In the genomic region with DNA sequence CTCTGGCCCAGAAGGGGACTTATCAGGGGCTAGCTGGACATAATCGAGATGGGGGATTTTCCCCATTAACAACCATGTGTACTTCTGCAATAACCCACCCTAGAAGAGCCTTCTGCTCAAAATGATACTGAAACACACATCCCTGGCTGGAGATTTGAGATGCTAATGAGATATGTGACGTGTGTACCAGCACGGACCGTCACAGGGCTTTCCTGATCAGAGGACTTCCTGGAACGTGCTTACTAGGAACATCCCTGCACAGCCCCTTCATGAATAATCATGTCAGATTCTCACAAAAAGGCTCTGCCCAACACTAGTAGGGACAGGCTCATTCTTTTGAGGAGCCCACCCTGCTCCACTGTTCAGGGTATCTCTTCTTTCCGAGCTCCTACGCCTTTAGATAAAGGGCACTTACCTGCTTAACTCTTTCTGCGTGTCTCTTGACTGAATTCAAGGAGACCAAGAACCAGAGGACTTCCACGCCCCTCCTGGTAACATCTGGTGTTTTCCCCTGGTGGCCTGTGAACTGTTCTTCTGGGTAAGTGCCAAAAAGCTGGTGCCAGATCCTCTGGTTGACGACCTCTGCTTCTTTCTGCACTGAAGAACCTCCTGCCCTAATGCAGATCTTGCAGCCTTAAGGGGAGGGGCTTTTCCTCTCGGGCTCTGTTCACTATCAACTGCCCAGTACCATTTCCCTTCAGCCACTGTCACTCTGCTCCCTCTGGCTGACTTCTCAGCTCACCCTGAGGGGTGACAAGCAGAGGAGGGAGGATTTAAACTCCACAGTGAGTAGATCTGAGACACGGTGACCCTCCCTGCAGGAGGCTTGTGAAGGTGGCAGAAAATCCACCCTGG, we compare ENCODE assay signal across 23 cellular contexts. TPM values are rescaled to one million over a fixed set of nuclear protein-coding genes. Genes with fewer than 3 reads are reported as not detected.
DNase-seq lines count a peak whose midpoint lies in the region; ATAC-seq and TF ChIP-seq lines count a peak whose summit lies in the region.
"Had no signal": no experiment of that assay in that cellular context is flagged by ENCODE, and none has a peak within 500 bp of the region (broad histone marks: within the 10 kb centered on the region; RNA-seq: fewer than 3 reads in every experiment).

No MANE protein-coding gene starts in this region.

- no peaks in the 10 kb centered on the region for H3K4me1 ChIP-seq in psoas muscle
- H3K4me1 ChIP-seq: parathyroid adenoma had no signal

- H3K4me1 Mint-ChIP-seq in activated CD8-positive, alpha-beta T cell treated with anti-CD3 and anti-CD28 coated beads for 36 hours (ENCODE audit: low read depth): no peaks in the 10 kb centered on the region
- H3K4me1 Mint-ChIP-seq in activated CD8-positive, alpha-beta T cell treated with anti-CD3 and anti-CD28 coated beads, Interleukin-2, amount 10 ng/mL, durations not matched to agents 7 days and 5 days (ENCODE audit: low read depth): no peaks in the 10 kb centered on the region
- H3K4me1 Mint-ChIP-seq in IgD-negative memory B cell: peaks cover 0 to 4% (median 0%) of the 10 kb centered on the region in 3 donors
- H3K4me1 Mint-ChIP-seq: activated CD4-positive, alpha-beta T cell treated with anti-CD3 and anti-CD28 coated beads, Interleukin-2, amount 10 ng/mL, durations not matched to agents 7 days and 5 days; neural crest cell had no signal

- peak overlapping the region; percentile 9 for H3K4me3 ChIP-seq in psoas muscle
- H3K4me3 ChIP-seq: dorsolateral prefrontal cortex, GM23248, lung had no signal

- no peak overlapping the region for H3K27ac Mint-ChIP-seq in activated CD8-positive, alpha-beta T cell treated with anti-CD3 and anti-CD28 coated beads for 36 hours
- no peak overlapping the region for H3K27ac Mint-ChIP-seq in activated CD8-positive, alpha-beta T cell treated with anti-CD3 and anti-CD28 coated beads, Interleukin-2, amount 10 ng/mL, durations not matched to agents 7 days and 5 days
- H3K27ac Mint-ChIP-seq in IgD-negative memory B cell: peak overlapping the region in 1 of 3 donors; percentile 16
- H3K27ac Mint-ChIP-seq: activated CD4-positive, alpha-beta T cell treated with anti-CD3 and anti-CD28 coated beads, Interleukin-2, amount 10 ng/mL, durations not matched to agents 7 days and 5 days; stimulated activated naive CD8-positive, alpha-beta T cell treated with anti-CD3 and anti-CD28 coated beads, Interleukin-15, Interleukin-2, amounts not matched to agents 100 ng/mL and 50 ng/mL, for 24 hours; T-helper 2 cell treated with Interferon-gamma antibody and Interleukin-4, amounts not matched to agents 5 μg/mL and 100 μg/mL, for 36 hours had no signal

- no peaks in the 10 kb centered on the region for H3K9me3 ChIP-seq in psoas muscle

- H3K36me3 ChIP-seq in psoas muscle (ENCODE audit: insufficient read depth in 1 of 2, low read depth in 1 of 2): no peaks in the 10 kb centered on the region

- POLR2A ChIA-PET in activated CD8-positive, alpha-beta T cell treated with anti-CD3 and anti-CD28 coated beads for 36 hours (lab: Charles Lee): no interaction called here
- POLR2A ChIA-PET in activated CD8-positive, alpha-beta T cell treated with anti-CD3 and anti-CD28 coated beads, Interleukin-2, amount 10 ng/mL, durations not matched to agents 7 days and 5 days (lab: Charles Lee): no interaction called here

- 43 to 52% (median 50%) methylated on average over 12 of the region's 12 CpGs for WGBS in psoas muscle, 3 donors

- no peak overlapping the region for H3K27ac ChIP-seq in psoas muscle
- H3K27ac ChIP-seq: dorsolateral prefrontal cortex, GM23248, parathyroid adenoma, VCaP had no signal

- intact Hi-C loops in activated CD8-positive, alpha-beta T cell treated with anti-CD3 and anti-CD28 coated beads for 36 hours (cut with micrococcal nuclease): no loop called here
- intact Hi-C loops in psoas muscle (cut with DNase I): no loop called here

- peak; percentile 26 for DNase-seq in activated CD8-positive, alpha-beta T cell treated with anti-CD3 and anti-CD28 coated beads for 36 hours
- no peak for DNase-seq in activated CD8-positive, alpha-beta T cell treated with anti-CD3 and anti-CD28 coated beads, Interleukin-2, amount 10 ng/mL, durations not matched to agents 7 days and 5 days
- DNase-seq in NCI-H69 (lab: John Stamatoyannopoulos, UW) (peak; percentile 23), psoas muscle (no peak), NCI-H128 (lab: John Stamatoyannopoulos, UW; ENCODE audit: unreplicated experiment) (no peak)
- DNase-seq: activated CD4-positive, alpha-beta T cell treated with anti-CD3 and anti-CD28 coated beads, Interleukin-2, amount 10 ng/mL, durations not matched to agents 7 days and 5 days; dorsolateral prefrontal cortex; Kasumi-1; NCI-H1048; NCI-H2029 treated with DMSO at 0.1 percent for 48 hours; NCI-H510A had no signal

- no peaks in the 10 kb centered on the region for H3K27me3 Mint-ChIP-seq in activated CD8-positive, alpha-beta T cell treated with anti-CD3 and anti-CD28 coated beads for 36 hours
- no peaks in the 10 kb centered on the region for H3K27me3 Mint-ChIP-seq in activated CD8-positive, alpha-beta T cell treated with anti-CD3 and anti-CD28 coated beads, Interleukin-2, amount 10 ng/mL, durations not matched to agents 7 days and 5 days (ENCODE audit: low read depth)
- no peaks in the 10 kb centered on the region for H3K27me3 Mint-ChIP-seq in IgD-negative memory B cell
- H3K27me3 Mint-ChIP-seq: activated CD4-positive, alpha-beta T cell treated with anti-CD3 and anti-CD28 coated beads, Interleukin-2, amount 10 ng/mL, durations not matched to agents 7 days and 5 days had no signal

- no peak overlapping the region for H3K4me3 Mint-ChIP-seq in activated CD8-positive, alpha-beta T cell treated with anti-CD3 and anti-CD28 coated beads for 36 hours
- no peak overlapping the region for H3K4me3 Mint-ChIP-seq in activated CD8-positive, alpha-beta T cell treated with anti-CD3 and anti-CD28 coated beads, Interleukin-2, amount 10 ng/mL, durations not matched to agents 7 days and 5 days
- peak overlapping the region in 3 of 4 donors; percentile 12 to 76 (median 24) for H3K4me3 Mint-ChIP-seq in IgD-negative memory B cell
- H3K4me3 Mint-ChIP-seq: activated CD4-positive, alpha-beta T cell treated with anti-CD3 and anti-CD28 coated beads, Interleukin-2, amount 10 ng/mL, durations not matched to agents 7 days and 5 days; neural crest cell; stimulated activated naive CD8-positive, alpha-beta T cell treated with anti-CD3 and anti-CD28 coated beads, Interleukin-15, Interleukin-2, amounts not matched to agents 100 ng/mL and 50 ng/mL, for 24 hours; T-helper 2 cell treated with Interferon-gamma antibody and Interleukin-4, amounts not matched to agents 5 μg/mL and 100 μg/mL, for 36 hours had no signal

- H3K9me3 Mint-ChIP-seq in activated CD8-positive, alpha-beta T cell treated with anti-CD3 and anti-CD28 coated beads for 36 hours: no peaks in the 10 kb centered on the region
- H3K9me3 Mint-ChIP-seq in activated CD8-positive, alpha-beta T cell treated with anti-CD3 and anti-CD28 coated beads, Interleukin-2, amount 10 ng/mL, durations not matched to agents 7 days and 5 days (ENCODE audit: insufficient read depth): peaks cover 16% of the 10 kb centered on the region
- H3K9me3 Mint-ChIP-seq in IgD-negative memory B cell: peaks cover 8 to 10% (median 8%) of the 10 kb centered on the region in 3 donors
- H3K9me3 Mint-ChIP-seq: neural crest cell had no signal

- H3K36me3 Mint-ChIP-seq in activated CD8-positive, alpha-beta T cell treated with anti-CD3 and anti-CD28 coated beads for 36 hours (ENCODE audit: low read depth): no peaks in the 10 kb centered on the region
- no peaks in the 10 kb centered on the region for H3K36me3 Mint-ChIP-seq in activated CD8-positive, alpha-beta T cell treated with anti-CD3 and anti-CD28 coated beads, Interleukin-2, amount 10 ng/mL, durations not matched to agents 7 days and 5 days (ENCODE audit: low read depth)
- no peaks in the 10 kb centered on the region for H3K36me3 Mint-ChIP-seq in IgD-negative memory B cell

- CTCF ChIA-PET in activated CD8-positive, alpha-beta T cell treated with anti-CD3 and anti-CD28 coated beads for 36 hours (lab: Charles Lee): no interaction called here
- CTCF ChIA-PET in activated CD8-positive, alpha-beta T cell treated with anti-CD3 and anti-CD28 coated beads, Interleukin-2, amount 10 ng/mL, durations not matched to agents 7 days and 5 days (lab: Charles Lee): no interaction called here

- no peak for TF ChIP-seq CTCF in activated CD8-positive, alpha-beta T cell treated with anti-CD3 and anti-CD28 coated beads for 36 hours (IDR thresholded peaks at IDR 0.05)
- TF ChIP-seq CTCF in psoas muscle (IDR thresholded peaks at IDR 0.05): no peak

- H3K27me3 ChIP-seq in psoas muscle (ENCODE audit: insufficient read depth in 3 of 3, low read length in 2 of 3): peaks cover 0 to 2% (median 0%) of the 10 kb centered on the region in 3 donors

- peak; percentile 56 for ATAC-seq in activated CD8-positive, alpha-beta T cell treated with anti-CD3 and anti-CD28 coated beads for 36 hours
- ATAC-seq in activated CD8-positive, alpha-beta T cell treated with anti-CD3 and anti-CD28 coated beads, Interleukin-2, amount 10 ng/mL, durations not matched to agents 7 days and 5 days: no peak
- ATAC-seq in psoas muscle (no peak), HG03442 (IDR thresholded peaks at IDR 0.05; ENCODE audit: unreplicated experiment) (no peak)
- ATAC-seq: sciatic nerve had no signal

RNA-seq across cellular contexts. Expression of a gene that starts 6.3 kb away (rescaled TPM):
- not detected for total RNA-seq in activated CD8-positive, alpha-beta T cell treated with anti-CD3 and anti-CD28 coated beads for 36 hours
- not detected for total RNA-seq in activated CD8-positive, alpha-beta T cell treated with anti-CD3 and anti-CD28 coated beads, Interleukin-2, amount 10 ng/mL, durations not matched to agents 7 days and 5 days
- polyA plus RNA-seq in IgD-negative memory B cell: 0.21 TPM
- not detected for total RNA-seq in psoas muscle
- under 1 TPM; 0.01 to 0.08 (median 0.03) TPM for polyA plus RNA-seq in psoas muscle
- total RNA-seq: activated CD4-positive, alpha-beta T cell treated with anti-CD3 and anti-CD28 coated beads, Interleukin-2, amount 10 ng/mL, durations not matched to agents 7 days and 5 days; GM23248; kidney epithelial cell; lung; mucosa of gallbladder; neural crest cell; sciatic nerve had no signal
- polyA plus RNA-seq: GM23248, lung had no signal

RNA-seq across cellular contexts. Expression of a gene that starts 37.1 kb away (rescaled TPM):
- total RNA-seq in activated CD8-positive, alpha-beta T cell treated with anti-CD3 and anti-CD28 coated beads for 36 hours: not detected
- total RNA-seq in activated CD8-positive, alpha-beta T cell treated with anti-CD3 and anti-CD28 coated beads, Interleukin-2, amount 10 ng/mL, durations not matched to agents 7 days and 5 days: not detected
- polyA plus RNA-seq in IgD-negative memory B cell (not detected), psoas muscle (not detected)
- not detected for total RNA-seq in psoas muscle
- total RNA-seq: activated CD4-positive, alpha-beta T cell treated with anti-CD3 and anti-CD28 coated beads, Interleukin-2, amount 10 ng/mL, durations not matched to agents 7 days and 5 days; GM23248; kidney epithelial cell; lung; mucosa of gallbladder; neural crest cell; sciatic nerve had no signal
- polyA plus RNA-seq: GM23248, lung had no signal

RNA-seq across cellular contexts. Expression of a gene that starts 44.7 kb away (rescaled TPM):
- 10 to 100 TPM; 10.2 to 12.6 TPM for total RNA-seq in activated CD8-positive, alpha-beta T cell treated with anti-CD3 and anti-CD28 coated beads for 36 hours
- total RNA-seq in activated CD8-positive, alpha-beta T cell treated with anti-CD3 and anti-CD28 coated beads, Interleukin-2, amount 10 ng/mL, durations not matched to agents 7 days and 5 days: 10 to 100 TPM; 11.2 to 12.9 TPM
- polyA plus RNA-seq in IgD-negative memory B cell (9.2 TPM), psoas muscle (1 to 10 TPM; 1.8 to 9.1 (median 3.5) TPM)
- total RNA-seq in psoas muscle: 1 to 10 TPM; 2.4 to 2.7 (median 2.6) TPM

Comparison
In these comparisons a context has a peak if more than half of its experiments do, and no peak if none do; other contexts are left out.
1. DNase-seq: peak in activated CD8-positive, alpha-beta T cell treated with anti-CD3 and anti-CD28 coated beads for 36 hours (single experiment) and NCI-H69 (single experiment); none in activated CD8-positive, alpha-beta T cell treated with anti-CD3 and anti-CD28 coated beads, Interleukin-2, amount 10 ng/mL, durations not matched to agents 7 days and 5 days (single experiment), psoas muscle (0 of 2) and NCI-H128 (single experiment).
2. H3K4me3 Mint-ChIP-seq: peak in IgD-negative memory B cell (3 of 4); none in activated CD8-positive, alpha-beta T cell treated with anti-CD3 and anti-CD28 coated beads for 36 hours (single experiment) and activated CD8-positive, alpha-beta T cell treated with anti-CD3 and anti-CD28 coated beads, Interleukin-2, amount 10 ng/mL, durations not matched to agents 7 days and 5 days (single experiment).